ENCODE assay signal across 12 cellular contexts in the genomic region with DNA sequence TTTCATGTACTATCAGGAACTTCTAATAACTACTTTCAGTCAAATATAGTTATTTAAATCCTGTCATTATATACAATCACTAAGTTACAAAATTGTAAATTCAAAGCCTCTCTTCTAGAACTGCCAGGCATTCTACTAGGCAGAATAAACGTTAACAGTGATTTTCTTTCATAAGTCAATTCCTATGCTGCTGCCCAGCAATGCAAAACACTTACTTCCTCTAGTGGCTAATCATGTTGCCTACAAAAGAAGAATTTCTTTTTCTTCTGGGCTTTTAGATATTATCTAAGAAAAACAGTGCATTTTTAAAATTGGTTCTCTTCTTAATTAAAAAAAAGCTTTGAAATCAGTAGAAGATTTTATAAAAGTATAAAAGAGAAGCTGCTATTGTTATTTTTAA.
DNase-seq lines count a peak whose midpoint lies in the region; ATAC-seq and TF ChIP-seq lines count a peak whose summit lies in the region.
"Had no signal": no experiment of that assay in that cellular context is flagged by ENCODE, and none has a peak within 500 bp of the region (broad histone marks: within the 10 kb centered on the region; RNA-seq: fewer than 3 reads in every experiment).

No MANE protein-coding gene starts in this region.

- DNase-seq in H4 (ENCODE audit: low spot score), result peak; percentile 47
- DNase-seq in astrocyte of the cerebellum (ENCODE audit: low read depth), result no peak
- peak; percentile 41 for DNase-seq in glomerular visceral epithelial cell (ENCODE audit: extremely low spot score)
- DNase-seq in gastrocnemius medialis, result no peak
- DNase-seq in immature natural killer cell, result no peak
- DNase-seq: activated T-cell treated with anti-CD3 and anti-CD28 coated beads, Interleukin-2, amount 50 U/mL, for 24 hours; effector CD4-positive, alpha-beta T cell; NCI-H1105 treated with DMSO at 0.1 percent for 48 hours had no signal

- no peaks in the 10 kb centered on the region for H3K27me3 Mint-ChIP-seq in immature natural killer cell (ENCODE audit: low read depth in 3 of 3)
- H3K27me3 Mint-ChIP-seq: activated T-cell treated with anti-CD3 and anti-CD28 coated beads, Interleukin-2, amount 50 U/mL, for 24 hours had no signal

- in situ Hi-C loops in astrocyte of the cerebellum (cut with HindIII; ENCODE audit: low sequenced_read_pairs) (no loop called here), gastrocnemius medialis (cut with MboI; ENCODE audit: low sequenced_read_pairs in 4 of 4) (no loop called here)

- peak; percentile 54 for TF ChIP-seq CTCF in astrocyte of the cerebellum (IDR thresholded peaks at IDR 0.05; ENCODE audit: low read depth, low read length, missing control alignments)
- TF ChIP-seq CTCF in gastrocnemius medialis (IDR thresholded peaks at IDR 0.05 in 4 of 5, conservative IDR thresholded peaks at IDR 0.05 in 1 of 5), result peak in 3 of 5 experiments; percentile 26 to 50 (median 40)

- H3K4me3 Mint-ChIP-seq in immature natural killer cell, result no peak overlapping the region
- H3K4me3 Mint-ChIP-seq: activated T-cell treated with anti-CD3 and anti-CD28 coated beads, Interleukin-2, amount 50 U/mL, for 24 hours had no signal

- no peak overlapping the region for H3K27ac ChIP-seq in gastrocnemius medialis
- H3K27ac ChIP-seq: SJSA1 had no signal

- no peaks in the 10 kb centered on the region for H3K36me3 Mint-ChIP-seq in immature natural killer cell

- peaks cover under 1 to 9% (median 4%) of the 10 kb centered on the region in 6 donors for H3K9me3 Mint-ChIP-seq in immature natural killer cell
- H3K9me3 Mint-ChIP-seq: activated T-cell treated with anti-CD3 and anti-CD28 coated beads, Interleukin-2, amount 50 U/mL, for 24 hours had no signal

- no peaks in the 10 kb centered on the region for H3K36me3 ChIP-seq in gastrocnemius medialis
- H3K36me3 ChIP-seq: SJSA1 had no signal

- no peaks in the 10 kb centered on the region for H3K4me1 ChIP-seq in gastrocnemius medialis
- H3K4me1 ChIP-seq: SJSA1 had no signal

- no peaks in the 10 kb centered on the region for H3K4me1 Mint-ChIP-seq in immature natural killer cell

- no peaks in the 10 kb centered on the region for H3K9me3 ChIP-seq in gastrocnemius medialis
- H3K9me3 ChIP-seq: SJSA1 had no signal

- no peak overlapping the region for H3K27ac Mint-ChIP-seq in immature natural killer cell
- H3K27ac Mint-ChIP-seq: activated T-cell treated with anti-CD3 and anti-CD28 coated beads, Interleukin-2, amount 50 U/mL, for 24 hours had no signal

- TF ChIP-seq POLR2A in gastrocnemius medialis (IDR thresholded peaks at IDR 0.05), result no peak

- intact Hi-C loops in gastrocnemius medialis (cut with DNase I; ENCODE audit: low total_unique reads), result no loop called here

- no peak overlapping the region for H3K4me3 ChIP-seq in astrocyte of the cerebellum (ENCODE audit: low read depth, low read length)
- no peak overlapping the region for H3K4me3 ChIP-seq in gastrocnemius medialis
- H3K4me3 ChIP-seq: SJSA1 had no signal

- ATAC-seq in gastrocnemius medialis (no peak), HG03139 (IDR thresholded peaks at IDR 0.05; ENCODE audit: unreplicated experiment) (no peak), GM18868 (IDR thresholded peaks at IDR 0.05; ENCODE audit: unreplicated experiment) (no peak), HG02623 (IDR thresholded peaks at IDR 0.05; ENCODE audit: unreplicated experiment) (no peak)

- H3K27me3 ChIP-seq in gastrocnemius medialis, result no peaks in the 10 kb centered on the region
- H3K27me3 ChIP-seq: SJSA1 had no signal

Comparison
In these comparisons a context has a peak if more than half of its experiments do, and no peak if none do; other contexts are left out.
1. DNase-seq: peak in H4 (single experiment) and glomerular visceral epithelial cell (single experiment); none in astrocyte of the cerebellum (single experiment), gastrocnemius medialis (0 of 2) and immature natural killer cell (0 of 3).